ENCODE assay signal across 1 cellular context in genomic region chr6:5663739-5664138, GRCh38.
TF ChIP-seq lines count a peak whose summit lies in the region.

No MANE protein-coding gene starts in this region.

TF ChIP-seq in WTC11, 78 proteins besides CTCF, POLR2A, EP300 and RAD21 (continued from another document):
- TF ChIP-seq PRDM15 (CRISPR knock-in tag; IDR thresholded peaks at IDR 0.05) = no peak
- no peak for TF ChIP-seq ATF1 (CRISPR knock-in tag; IDR thresholded peaks at IDR 0.05)
- no peak for TF ChIP-seq GTF2I (CRISPR knock-in tag; conservative IDR thresholded peaks at IDR 0.05)
- TF ChIP-seq HMGA2 (CRISPR knock-in tag; IDR thresholded peaks at IDR 0.05) = no peak
- TF ChIP-seq ATF2 (CRISPR knock-in tag; IDR thresholded peaks at IDR 0.05; ENCODE audit: borderline replicate concordance, low read depth) = no peak
- TF ChIP-seq SP1 (CRISPR knock-in tag; conservative IDR thresholded peaks at IDR 0.05) = no peak
- no peak for TF ChIP-seq FOXP4 (CRISPR knock-in tag; IDR thresholded peaks at IDR 0.05)
- no peak for TF ChIP-seq NR3C1 (CRISPR knock-in tag; conservative IDR thresholded peaks at IDR 0.05; ENCODE audit: low read depth)
- TF ChIP-seq ZNF416 (CRISPR knock-in tag; IDR thresholded peaks at IDR 0.05) = no peak
- TF ChIP-seq ZNF219 (CRISPR knock-in tag; IDR thresholded peaks at IDR 0.05; ENCODE audit: borderline replicate concordance) = no peak
- TF ChIP-seq IRF2 (CRISPR knock-in tag; IDR thresholded peaks at IDR 0.05; ENCODE audit: borderline replicate concordance, low read depth) = no peak
- TF ChIP-seq GRHL2 (CRISPR knock-in tag; IDR thresholded peaks at IDR 0.05; ENCODE audit: insufficient replicate concordance, severe bottlenecking) = no peak
